Comparison of ENCODE assay signal across 4 cellular contexts in genomic region chr11:101964200-101964599, GRCh38. TPM values are rescaled to one million over a fixed set of nuclear protein-coding genes. Genes with fewer than 3 reads are reported as not detected.
"Had no signal": no experiment of that assay in that cellular context is flagged by ENCODE, and none has a peak within 500 bp of the region (broad histone marks: within the 10 kb centered on the region; RNA-seq: fewer than 3 reads in every experiment).

No MANE protein-coding gene starts in this region.

RNA-seq across cellular contexts. Expression of gene ANGPTL5, which starts 47.9 kb away (rescaled TPM):
- total RNA-seq: stomach, ureter, urinary bladder, vagina had no signal
